10 cellular contexts compared by ENCODE assay signal in the genomic region with DNA sequence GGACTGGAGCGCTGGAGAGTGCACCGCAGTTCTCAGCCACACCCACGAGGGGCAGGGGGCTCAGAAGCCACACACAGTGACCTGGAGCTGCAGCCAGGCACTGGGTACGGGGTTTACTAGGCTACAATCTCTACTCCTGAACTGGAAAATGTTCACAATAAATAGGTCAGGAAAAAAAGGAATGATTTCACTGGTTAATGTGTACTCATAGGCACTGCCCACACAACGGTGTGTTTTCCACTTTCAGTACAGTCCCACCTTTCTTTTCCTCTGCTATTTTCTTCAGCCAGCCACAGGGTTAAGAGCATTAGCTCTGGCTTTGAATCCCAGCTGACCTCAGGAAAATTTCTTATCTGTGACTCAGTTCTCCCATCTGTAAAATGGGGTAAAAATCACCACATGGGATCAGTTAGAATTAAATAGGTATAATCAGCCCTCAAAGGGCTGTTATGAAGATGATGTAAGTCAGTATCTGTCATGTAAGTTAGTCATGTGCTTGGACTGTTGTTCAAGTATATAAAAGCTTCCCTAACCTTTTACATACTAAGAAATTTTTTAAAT. TPM values are rescaled to one million over a fixed set of nuclear protein-coding genes. Genes with fewer than 3 reads are reported as not detected.
DNase-seq lines count a peak whose midpoint lies in the region; ATAC-seq and TF ChIP-seq lines count a peak whose summit lies in the region.
"Had no signal": no experiment of that assay in that cellular context is flagged by ENCODE, and none has a peak within 500 bp of the region (broad histone marks: within the 10 kb centered on the region; RNA-seq: fewer than 3 reads in every experiment).

No MANE protein-coding gene starts in this region.

- H3K4me1 Mint-ChIP-seq in HFFc6 (ENCODE audit: low read depth) = peaks cover 44% of the 10 kb centered on the region
- H3K4me1 Mint-ChIP-seq in activated naive CD8-positive, alpha-beta T cell (ENCODE audit: low read depth) = peaks cover 27% of the 10 kb centered on the region

- DNase-seq in HFFc6 = peak; percentile 61
- peak; percentile 72 for DNase-seq in glomerular visceral epithelial cell (ENCODE audit: extremely low spot score)
- DNase-seq in stimulated activated naive CD8-positive, alpha-beta T cell treated with anti-CD3 and anti-CD28 coated beads, Interleukin-15, Interleukin-2, amounts not matched to agents 100 U/mL and 50 U/mL, for 24 hours = no peak
- DNase-seq in cerebellar nuclear complex (lab: John Stamatoyannopoulos, UW) = no peak
- DNase-seq in NCI-H510A treated with DMSO at 0.1 percent for 48 hours (lab: John Stamatoyannopoulos, UW) = no peak
- DNase-seq in D341Med (ENCODE audit: low spot score) = no peak
- DNase-seq: naive thymus-derived CD8-positive, alpha-beta T cell; NCI-H1694 treated with DMSO at 0.1 percent for 48 hours had no signal

- peaks cover 27% of the 10 kb centered on the region for H3K36me3 Mint-ChIP-seq in HFFc6 (ENCODE audit: low read depth)
- peaks cover 2% of the 10 kb centered on the region for H3K36me3 Mint-ChIP-seq in activated naive CD8-positive, alpha-beta T cell

- no peak for TF ChIP-seq CTCF in HFFc6 (IDR thresholded peaks at IDR 0.05)

- H3K27ac Mint-ChIP-seq in HFFc6 = peak overlapping the region; percentile 84
- peak overlapping the region; percentile 84 for H3K27ac Mint-ChIP-seq in activated naive CD8-positive, alpha-beta T cell
- H3K27ac Mint-ChIP-seq: activated naive CD4-positive, alpha-beta T cell treated with anti-CD3 and anti-CD28 coated beads for 36 hours had no signal

- peaks cover 4% of the 10 kb centered on the region for H3K27me3 Mint-ChIP-seq in HFFc6 (ENCODE audit: insufficient read depth)
- H3K27me3 Mint-ChIP-seq in activated naive CD8-positive, alpha-beta T cell = no peaks in the 10 kb centered on the region
- H3K27me3 Mint-ChIP-seq: naive thymus-derived CD8-positive, alpha-beta T cell had no signal

- H3K4me3 Mint-ChIP-seq in HFFc6 = peak overlapping the region; percentile 53
- peak overlapping the region; percentile 13 for H3K4me3 Mint-ChIP-seq in activated naive CD8-positive, alpha-beta T cell
- H3K4me3 Mint-ChIP-seq: activated naive CD4-positive, alpha-beta T cell treated with anti-CD3 and anti-CD28 coated beads for 36 hours; naive thymus-derived CD8-positive, alpha-beta T cell had no signal

- no peaks in the 10 kb centered on the region for H3K9me3 Mint-ChIP-seq in HFFc6
- no peaks in the 10 kb centered on the region for H3K9me3 Mint-ChIP-seq in activated naive CD8-positive, alpha-beta T cell (ENCODE audit: low read depth)
- H3K9me3 Mint-ChIP-seq: activated naive CD4-positive, alpha-beta T cell treated with anti-CD3 and anti-CD28 coated beads for 36 hours; naive thymus-derived CD8-positive, alpha-beta T cell had no signal

- peak; percentile 74 for ATAC-seq in stimulated activated naive CD8-positive, alpha-beta T cell treated with anti-CD3 and anti-CD28 coated beads, Interleukin-15, Interleukin-2, amounts not matched to agents 100 U/mL and 50 U/mL, for 24 hours
- ATAC-seq: naive thymus-derived CD8-positive, alpha-beta T cell had no signal

RNA-seq across cellular contexts. Expression of a gene that starts 35.7 kb away (rescaled TPM):
- 10 to 100 TPM; 10.6 to 13.7 (median 13.3) TPM for total RNA-seq in HFFc6 (2021; fragmentation: NEBNext Ultra II Directional; extraction: Animal tissue kit (Norgen Biotek cat#: 25700))

Comparison
In these comparisons a context has a peak if more than half of its experiments do, and no peak if none do; other contexts are left out.
1. DNase-seq: peak in HFFc6 (single experiment) and glomerular visceral epithelial cell (single experiment); none in stimulated activated naive CD8-positive, alpha-beta T cell treated with anti-CD3 and anti-CD28 coated beads, Interleukin-15, Interleukin-2, amounts not matched to agents 100 U/mL and 50 U/mL, for 24 hours (single experiment), cerebellar nuclear complex (0 of 2), NCI-H510A treated with DMSO at 0.1 percent for 48 hours (single experiment) and D341Med (single experiment).